In the genomic region with DNA sequence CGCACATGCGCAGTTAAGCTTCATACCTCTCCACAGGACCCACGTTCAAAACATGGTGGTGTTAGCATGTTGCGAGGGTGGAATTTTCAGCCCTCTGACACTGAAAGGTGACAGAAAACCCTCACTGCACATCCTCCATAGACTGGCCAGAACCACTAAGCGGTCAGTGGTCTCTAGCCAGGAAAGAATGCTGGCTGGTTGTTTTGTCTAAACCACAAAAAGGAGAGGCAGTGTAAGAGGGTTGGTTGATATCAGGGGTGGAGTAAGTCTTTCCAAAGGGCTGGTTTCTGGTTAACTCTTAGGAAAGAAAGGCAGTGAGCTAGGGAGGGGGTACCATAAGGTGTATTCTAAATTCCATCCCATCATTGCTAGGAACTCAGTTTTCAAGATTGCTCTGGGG, we compare ENCODE assay signal across 22 cellular contexts. TPM values are rescaled to one million over a fixed set of nuclear protein-coding genes. Genes with fewer than 3 reads are reported as not detected.
"Had no signal": no experiment of that assay in that cellular context is flagged by ENCODE, and none has a peak within 500 bp of the region (broad histone marks: within the 10 kb centered on the region; RNA-seq: fewer than 3 reads in every experiment).

No MANE protein-coding gene starts in this region.

- ATAC-seq: activated CD8-positive, alpha-beta T cell treated with anti-CD3 and anti-CD28 coated beads, Interleukin-2, amount 10 ng/mL, durations not matched to agents 7 days and 5 days; activated T-cell treated with anti-CD3 and anti-CD28 coated beads, Interleukin-2, amount 50 U/mL, for 72 hours; esophagus mucosa; natural killer cell treated with Interleukin-12 subunit alpha and Interleukin-12 subunit beta and Interleukin-15 and Interleukin-18, amount 100 ng/mL, for 72 hours; right lobe of liver; stimulated activated naive CD8-positive, alpha-beta T cell treated with anti-CD3 and anti-CD28 coated beads, Interleukin-15, amount 100 ng/mL, for 72 hours had no signal

- H3K9me3 Mint-ChIP-seq: activated naive CD8-positive, alpha-beta T cell treated with anti-CD3 and anti-CD28 coated beads, Interleukin-2, amount 10 ng/mL, durations not matched to agents 7 days and 5 days; activated T-cell treated with anti-CD3 and anti-CD28 coated beads, Interleukin-2, amount 50 U/mL, for 72 hours; natural killer cell treated with Interleukin-12 subunit alpha and Interleukin-12 subunit beta and Interleukin-15 and Interleukin-18, amount 100 ng/mL, for 72 hours; stimulated activated naive CD8-positive, alpha-beta T cell treated with anti-CD3 and anti-CD28 coated beads, Interleukin-15, amount 100 ng/mL, for 72 hours; T-helper 1 cell treated with Interleukin-12 subunit alpha and Interleukin-12 subunit beta and Interleukin-4 antibody, amounts not matched to agents 30 μg/mL and 1 μg/mL, for 36 hours had no signal

- H3K4me1 ChIP-seq: right lobe of liver, testis, upper lobe of left lung had no signal

- H3K9me3 ChIP-seq: right lobe of liver, spleen, testis, upper lobe of left lung had no signal

- H3K4me3 Mint-ChIP-seq: activated CD8-positive, alpha-beta T cell treated with anti-CD3 and anti-CD28 coated beads, Interleukin-2, amount 10 ng/mL, durations not matched to agents 7 days and 5 days; activated naive CD8-positive, alpha-beta T cell treated with anti-CD3 and anti-CD28 coated beads, Interleukin-2, amount 10 ng/mL, durations not matched to agents 7 days and 5 days; activated T-cell treated with anti-CD3 and anti-CD28 coated beads, Interleukin-2, amount 50 U/mL, for 72 hours; natural killer cell treated with Interleukin-12 subunit alpha and Interleukin-12 subunit beta and Interleukin-15 and Interleukin-18, amount 100 ng/mL, for 72 hours; stimulated activated naive CD8-positive, alpha-beta T cell treated with anti-CD3 and anti-CD28 coated beads, Interleukin-15, amount 100 ng/mL, for 72 hours; T-helper 1 cell treated with Interleukin-12 subunit alpha and Interleukin-12 subunit beta and Interleukin-4 antibody, amounts not matched to agents 30 μg/mL and 1 μg/mL, for 36 hours had no signal

- H3K27me3 ChIP-seq: right lobe of liver, spleen, testis, upper lobe of left lung had no signal

- H3K36me3 ChIP-seq: right lobe of liver, spleen, upper lobe of left lung, WERI-Rb-1 had no signal

- H3K27ac ChIP-seq: right lobe of liver, spleen, testis, upper lobe of left lung, WERI-Rb-1 had no signal

- DNase-seq: activated CD4-positive, alpha-beta T cell treated with anti-CD3 and anti-CD28 coated beads for 4 hours; activated CD8-positive, alpha-beta memory T cell treated with anti-CD3 and anti-CD28 coated beads, Interleukin-2, amount 50 U/mL, for 48 hours; activated CD8-positive, alpha-beta T cell treated with anti-CD3 and anti-CD28 coated beads, Interleukin-2, amount 10 ng/mL, durations not matched to agents 7 days and 5 days; activated gamma-delta T cell treated with Interleukin-2 at 50 U/mL for 16 hours; activated naive CD8-positive, alpha-beta T cell treated with anti-CD3 and anti-CD28 coated beads, Interleukin-2, amount 10 ng/mL, durations not matched to agents 7 days and 5 days; activated T-cell treated with anti-CD3 and anti-CD28 coated beads, Interleukin-2, amount 50 U/mL, for 72 hours; anterior cingulate cortex; glutamatergic neuron; kidney glomerular epithelial cell; mesenchymal stem cell; occipital lobe; right lobe of liver; spleen; stimulated activated naive CD8-positive, alpha-beta T cell treated with anti-CD3 and anti-CD28 coated beads, Interleukin-15, amount 100 ng/mL, for 72 hours; testis; upper lobe of left lung; WERI-Rb-1 had no signal

- H3K27me3 Mint-ChIP-seq: progenitor cell of endocrine pancreas had no signal

- H3K27ac Mint-ChIP-seq: activated CD8-positive, alpha-beta T cell treated with anti-CD3 and anti-CD28 coated beads, Interleukin-2, amount 10 ng/mL, durations not matched to agents 7 days and 5 days; activated naive CD8-positive, alpha-beta T cell treated with anti-CD3 and anti-CD28 coated beads, Interleukin-2, amount 10 ng/mL, durations not matched to agents 7 days and 5 days; activated T-cell treated with anti-CD3 and anti-CD28 coated beads, Interleukin-2, amount 50 U/mL, for 72 hours; natural killer cell treated with Interleukin-12 subunit alpha and Interleukin-12 subunit beta and Interleukin-15 and Interleukin-18, amount 100 ng/mL, for 72 hours; progenitor cell of endocrine pancreas; stimulated activated naive CD8-positive, alpha-beta T cell treated with anti-CD3 and anti-CD28 coated beads, Interleukin-15, amount 100 ng/mL, for 72 hours; T-helper 1 cell treated with Interleukin-12 subunit alpha and Interleukin-12 subunit beta and Interleukin-4 antibody, amounts not matched to agents 30 μg/mL and 1 μg/mL, for 36 hours had no signal

- H3K36me3 Mint-ChIP-seq: activated naive CD8-positive, alpha-beta T cell treated with anti-CD3 and anti-CD28 coated beads, Interleukin-2, amount 10 ng/mL, durations not matched to agents 7 days and 5 days; natural killer cell treated with Interleukin-12 subunit alpha and Interleukin-12 subunit beta and Interleukin-15 and Interleukin-18, amount 100 ng/mL, for 72 hours had no signal

- H3K4me3 ChIP-seq: right lobe of liver, spleen, testis, upper lobe of left lung had no signal

RNA-seq across cellular contexts. Expression of gene ANXA10, which starts 58.3 kb away (rescaled TPM):
- total RNA-seq: activated CD8-positive, alpha-beta T cell treated with anti-CD3 and anti-CD28 coated beads, Interleukin-2, amount 10 ng/mL, durations not matched to agents 7 days and 5 days; activated naive CD8-positive, alpha-beta T cell treated with anti-CD3 and anti-CD28 coated beads, Interleukin-2, amount 10 ng/mL, durations not matched to agents 7 days and 5 days; activated T-cell treated with anti-CD3 and anti-CD28 coated beads, Interleukin-2, amount 50 U/mL, for 72 hours; cardiac septum; esophagus mucosa; natural killer cell treated with Interleukin-12 subunit alpha and Interleukin-12 subunit beta and Interleukin-15 and Interleukin-18, amount 100 ng/mL, for 72 hours; occipital lobe; progenitor cell of endocrine pancreas; spleen; upper lobe of left lung had no signal
- polyA plus RNA-seq: spleen had no signal
